ENCODE assay signal across 8 cellular contexts in the genomic region with DNA sequence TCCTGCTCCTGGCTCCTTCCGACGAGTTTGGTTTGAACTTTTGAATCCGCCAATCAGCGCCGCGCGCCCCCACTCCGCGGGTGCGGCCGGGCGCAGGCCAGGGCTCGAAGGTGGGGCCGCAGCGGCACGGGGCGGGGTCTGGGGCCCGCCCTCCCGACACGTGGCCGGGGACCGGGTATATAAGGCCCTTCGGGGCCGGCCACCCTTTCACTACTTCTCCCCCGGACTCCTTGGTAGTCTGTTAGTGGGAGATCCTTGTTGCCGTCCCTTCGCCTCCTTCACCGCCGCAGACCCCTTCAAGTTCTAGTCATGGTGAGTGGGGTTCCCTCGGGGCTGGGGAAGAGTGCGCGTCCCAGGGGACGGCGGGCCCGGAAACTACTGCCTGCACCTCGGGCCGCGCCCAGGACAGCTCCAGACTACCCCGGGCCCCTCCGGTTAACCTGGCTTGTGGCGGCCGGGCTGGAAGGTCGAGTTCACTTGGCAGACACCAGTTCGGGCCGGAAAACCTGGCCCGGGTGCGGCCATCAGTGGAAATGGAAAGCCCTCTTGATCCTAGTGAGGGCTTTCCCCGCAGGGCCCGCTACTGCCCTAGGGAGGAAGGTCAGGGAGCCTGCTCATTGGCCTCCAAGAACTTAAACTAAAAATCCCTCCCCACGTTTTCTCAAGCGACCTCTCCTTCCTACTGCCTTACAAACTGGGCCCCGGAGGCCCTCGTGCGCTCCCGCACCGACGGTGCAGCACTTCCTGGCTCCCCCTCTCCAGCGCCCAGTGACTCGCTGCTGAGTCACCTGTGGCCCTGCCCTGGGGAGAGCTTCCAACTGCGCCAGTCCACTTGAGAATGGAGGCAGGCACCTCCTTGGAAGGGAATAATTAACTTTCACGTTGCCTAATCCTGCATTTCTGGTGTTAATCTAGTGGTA. TPM values are rescaled to one million over a fixed set of nuclear protein-coding genes. Genes with fewer than 3 reads are reported as not detected.
A peak's percentile ranks its signal among the peaks of the same experiment; 100 is the strongest.
DNase-seq lines count a peak whose midpoint lies in the region; ATAC-seq and TF ChIP-seq lines count a peak whose summit lies in the region.

A gene (plus strand): TSS at position 210 of the 920 bp plus-strand sequence. CDS start 100 bp downstream, at position 310.

- H3K36me3 ChIP-seq in IMR-90 (ENCODE audit: control insufficient read depth, insufficient read depth, low read length): peaks cover 20% of the 10 kb centered on the region
- peaks cover 35% of the 10 kb centered on the region for H3K36me3 ChIP-seq in PC-3 (ENCODE audit: low read depth, low read length)
- peaks cover 9 to 10% of the 10 kb centered on the region in 2 donors for H3K36me3 ChIP-seq in muscle layer of duodenum (ENCODE audit: control insufficient read depth in 1 of 2, insufficient read depth in 2 of 2, low read length in 2 of 2)

- H2AK9ac ChIP-seq in IMR-90 (replicated peaks; ENCODE audit: low read depth, low read length, poor library complexity): peak within 1 kb of the TSS; percentile 100

- BruUV-seq in IMR-90 (replicated peaks; lab: Mats Ljungman, UMichigan) (TSS peak; percentile 66), PC-3 (replicated peaks; lab: Mats Ljungman, UMichigan) (TSS peak; percentile 75)

- peaks cover 55% of the 10 kb centered on the region for H3K36me3 Mint-ChIP-seq in activated T-cell treated with anti-CD3 and anti-CD28 coated beads, Interleukin-2, amount 50 U/mL, for 24 hours (ENCODE audit: low read depth)

- dilution Hi-C loops in IMR-90 (cut with HindIII; ENCODE audit: low sequenced_read_pairs, unreplicated experiment): no loop called here

- H3K9me3 Mint-ChIP-seq in activated T-cell treated with anti-CD3 and anti-CD28 coated beads, Interleukin-2, amount 50 U/mL, for 24 hours: no peaks in the 10 kb centered on the region

- intact Hi-C loops in IMR-90 (cut with micrococcal nuclease) (loop anchor here (2.0 to 10.0 kb wide), 2 partner anchors 76 to 130 kb away; a partner anchor contains a TSS), PC-3 (cut with micrococcal nuclease) (no loop called here)

- TF ChIP-seq CTCF in IMR-90 (conservative IDR thresholded peaks at IDR 0.05; ENCODE audit: low read depth, low read length) (0 out of 2 replicates have a peak, but pooled peaks have one; percentile 6), PC-3 (conservative IDR thresholded peaks at IDR 0.05; ENCODE audit: low read depth, low read length) (no peak)

- H2BK15ac ChIP-seq in IMR-90 (ENCODE audit: low read depth, low read length): peak within 1 kb of the TSS; percentile 66; the same call in 1 of the 3 replicates

- peak within 1 kb of the TSS; percentile 93 to 96 for H4K8ac ChIP-seq in IMR-90 (ENCODE audit: low read depth in 2 of 2, low read length in 2 of 2)

- H3K56ac ChIP-seq in IMR-90 (ENCODE audit: extremely low read depth, insufficient read depth, low read length): peak within 1 kb of the TSS; percentile 97

- peaks cover 21% of the 10 kb centered on the region for H3F3A ChIP-seq in PC-3 (ENCODE audit: low read length, unreplicated experiment)

- H3K27ac ChIP-seq in IMR-90 (ENCODE audit: insufficient read depth, low read length): peak within 1 kb of the TSS; percentile 94
- H3K27ac ChIP-seq in PC-3 (ENCODE audit: low read length): peak within 1 kb of the TSS; percentile 99
- peak within 1 kb of the TSS; percentile 96 for H3K27ac ChIP-seq in muscle layer of duodenum (ENCODE audit: low read length)

- peaks cover 20% of the 10 kb centered on the region for H3K4me1 ChIP-seq in IMR-90 (ENCODE audit: control insufficient read depth, insufficient read depth, low read length)
- peaks cover 40% of the 10 kb centered on the region for H3K4me1 ChIP-seq in PC-3 (ENCODE audit: insufficient read depth, low read length)
- H3K4me1 ChIP-seq in muscle layer of duodenum (ENCODE audit: control insufficient read depth in 1 of 2, insufficient read depth in 2 of 2, low read length in 2 of 2): peaks cover 0 to 3% of the 10 kb centered on the region in 2 donors

- peak within 1 kb of the TSS; percentile 92 for H2AFZ ChIP-seq in IMR-90 (replicated peaks; ENCODE audit: low read length, poor library complexity)
- peak within 1 kb of the TSS; percentile 28 for H2AFZ ChIP-seq in PC-3 (ENCODE audit: low read length)

- H3K4me3 Mint-ChIP-seq in activated T-cell treated with anti-CD3 and anti-CD28 coated beads, Interleukin-2, amount 50 U/mL, for 24 hours: peak within 1 kb of the TSS; percentile 96

- H4K91ac ChIP-seq in IMR-90 (ENCODE audit: insufficient read depth, low read depth, low read length): peak within 1 kb of the TSS; percentile 82

- TF ChIP-seq POLR2A in IMR-90 (IDR thresholded peaks at IDR 0.05; ENCODE audit: low read depth, low read length): peak; percentile 99

- no peaks in the 10 kb centered on the region for H3K9me2 ChIP-seq in PC-3 (replicated peaks; ENCODE audit: low read length)

- peaks cover 86% of the 10 kb centered on the region for H3K79me2 ChIP-seq in PC-3 (ENCODE audit: low read length)

- no peaks in the 10 kb centered on the region for H3K27me3 ChIP-seq in IMR-90 (ENCODE audit: control insufficient read depth, insufficient read depth, low read length)
- no peaks in the 10 kb centered on the region for H3K27me3 ChIP-seq in PC-3 (ENCODE audit: low read length)
- H3K27me3 ChIP-seq in muscle layer of duodenum (ENCODE audit: low read depth, low read length): no peaks in the 10 kb centered on the region

- peak within 1 kb of the TSS; percentile 99 for H3K23ac ChIP-seq in IMR-90 (ENCODE audit: low read depth, low read length)

- H3K14ac ChIP-seq in IMR-90 (replicated peaks; ENCODE audit: low read depth, low read length): peak within 1 kb of the TSS; percentile 100

- H3K9ac ChIP-seq in IMR-90 (ENCODE audit: low read depth, low read length) (peak within 1 kb of the TSS; percentile 88), PC-3 (ENCODE audit: low read length) (peak within 1 kb of the TSS; percentile 100)

- H3K27me3 Mint-ChIP-seq in activated T-cell treated with anti-CD3 and anti-CD28 coated beads, Interleukin-2, amount 50 U/mL, for 24 hours: no peaks in the 10 kb centered on the region

- peak within 1 kb of the TSS; percentile 77 for H3K4me3 ChIP-seq in IMR-90 (ENCODE audit: insufficient read depth, low read depth, low read length)
- H3K4me3 ChIP-seq in PC-3 (ENCODE audit: low read length): peak within 1 kb of the TSS; percentile 99
- peak within 1 kb of the TSS; percentile 78 to 82 for H3K4me3 ChIP-seq in muscle layer of duodenum (ENCODE audit: low read depth in 1 of 2, low read length in 2 of 2)

- H4K20me1 ChIP-seq in IMR-90 (ENCODE audit: insufficient read depth, low read length): peaks cover 56% of the 10 kb centered on the region
- peaks cover 46% of the 10 kb centered on the region for H4K20me1 ChIP-seq in PC-3 (ENCODE audit: low read length)

- ATAC-seq in GM21528 (IDR thresholded peaks at IDR 0.05; ENCODE audit: low FRiP score, unreplicated experiment) (peak; percentile 84), IMR-90 (ENCODE audit: low read depth) (peak; percentile 85), PC-3 (peak; percentile 68), esophagus mucosa (peak; percentile 83)

- peak within 1 kb of the TSS; percentile 98 for H2AK5ac ChIP-seq in IMR-90 (ENCODE audit: low read depth, low read length)

- H3K27ac Mint-ChIP-seq in activated T-cell treated with anti-CD3 and anti-CD28 coated beads, Interleukin-2, amount 50 U/mL, for 24 hours: peak within 1 kb of the TSS; percentile 98

- H3K9me3 ChIP-seq in IMR-90 (ENCODE audit: control insufficient read depth, insufficient read depth, low read length): no peaks in the 10 kb centered on the region
- no peaks in the 10 kb centered on the region for H3K9me3 ChIP-seq in PC-3 (ENCODE audit: low read length)
- no peaks in the 10 kb centered on the region for H3K9me3 ChIP-seq in muscle layer of duodenum (ENCODE audit: control insufficient read depth in 1 of 2, low read length in 2 of 2)

- H2BK20ac ChIP-seq in IMR-90 (ENCODE audit: low read depth, low read length): no peak within 1 kb of the TSS

- peak within 1 kb of the TSS; percentile 94 for H2BK5ac ChIP-seq in IMR-90 (ENCODE audit: low read depth, low read length, poor library complexity, severe bottlenecking)

- CTCF ChIA-PET in IMR-90 (lab: Yijun Ruan, JAX): no interaction called here
- CTCF ChIA-PET in PC-3 (lab: Charles Lee): no interaction called here

- WGBS in IMR-90 (ENCODE audit: extremely low coverage in 2 of 2, insufficient read length in 1 of 2), 2 experiments: 0% methylated on average over 8 of the region's 61 CpGs; no CpG with 5 or more reads in 1 of the 2 experiments

- H3K79me1 ChIP-seq in IMR-90 (ENCODE audit: low read depth in 1 of 2, low read length in 2 of 2): peaks cover 14 to 61% of the 10 kb centered on the region in 2 experiments

- peaks cover 50% of the 10 kb centered on the region for H3K4me1 Mint-ChIP-seq in activated T-cell treated with anti-CD3 and anti-CD28 coated beads, Interleukin-2, amount 50 U/mL, for 24 hours (ENCODE audit: low read depth)

- peaks cover 25% of the 10 kb centered on the region for H3K9me1 ChIP-seq in IMR-90 (ENCODE audit: insufficient read depth, low read length)

- H3K4ac ChIP-seq in IMR-90 (ENCODE audit: low read depth, low read length): peak within 1 kb of the TSS; percentile 97

- H3K4me2 ChIP-seq in IMR-90 (ENCODE audit: low read depth, low read length) (peak within 1 kb of the TSS; percentile 84), PC-3 (ENCODE audit: low read length) (peak within 1 kb of the TSS; percentile 96)

- H3K18ac ChIP-seq in IMR-90 (ENCODE audit: low read depth, low read length): peak within 1 kb of the TSS; percentile 70

- peak; percentile 17; the same call in 1 of the 2 replicates for TF ChIP-seq RAD21 in IMR-90 (IDR thresholded peaks at IDR 0.05; ENCODE audit: low read length)

- DNase-seq in DMS 273 (lab: John Stamatoyannopoulos, UW; ENCODE audit: unreplicated experiment): peak; percentile 94
- peak; percentile 95 for DNase-seq in IMR-90
- peak; percentile 98 for DNase-seq in PC-3
- DNase-seq in activated T-cell treated with anti-CD3 and anti-CD28 coated beads, Interleukin-2, amount 50 U/mL, for 24 hours: peak; percentile 96
- DNase-seq in stimulated activated CD8-positive, alpha-beta memory T cell treated with anti-CD3 and anti-CD28 coated beads, Interleukin-7, amount 100 ng/mL, for 24 hours (ENCODE audit: low read depth): peak; percentile 68

- POLR2A ChIA-PET in IMR-90 (lab: Charles Lee; ENCODE audit: unreplicated experiment): interaction anchor here (1.1 to 1.4 kb wide), 2 partner anchors 21 to 38 kb away, joined by 3 to 6 read pairs; no protein-coding TSS in a partner anchor
- POLR2A ChIA-PET in PC-3 (lab: Charles Lee; ENCODE audit: unreplicated experiment): interaction anchor here (0.7 kb wide), 1 partner anchor 11 kb away, joined by 4 read pairs; no protein-coding TSS in a partner anchor

- H2BK120ac ChIP-seq in IMR-90 (ENCODE audit: low read depth, low read length): peak within 1 kb of the TSS; percentile 76

- H4K5ac ChIP-seq in IMR-90 (ENCODE audit: low read depth, low read length): peak within 1 kb of the TSS; percentile 74

- in situ Hi-C loops in IMR-90 (cut with MboI; ENCODE audit: low sequenced_read_pairs): no loop called here

TF ChIP-seq in IMR-90, 13 proteins besides CTCF, POLR2A, EP300 and RAD21 (continues in another document):
- TF ChIP-seq NFE2L2 (IDR thresholded peaks at IDR 0.05; ENCODE audit: low read depth, low read length): peak; percentile 52; the same call in 1 of the 2 replicates

RNA-seq across cellular contexts. Expression of the gene that starts here (rescaled TPM):
- total RNA-seq in IMR-90 (2012; rRNA removed): 1,144 and 1,420 TPM in 2 replicates
- 2,555 and 2,715 TPM in 2 replicates for polyA plus RNA-seq in IMR-90 (2012; rRNA removed)
- polyA plus RNA-seq in IMR-90 (2012; cell fraction: cytosol; rRNA removed): 1,691 and 2,161 TPM in 2 replicates
- 639 and 1,093 TPM in 2 replicates for polyA plus RNA-seq in IMR-90 (2012; cell fraction: nucleus; rRNA removed; ENCODE audit: low replicate concordance)
- 1,285 and 1,376 TPM in 2 replicates for total RNA-seq in PC-3 (2014; rRNA removed)
- 755 TPM for total RNA-seq in esophagus mucosa

Comparison
In these comparisons a context has a peak if more than half of its experiments do, and no peak if none do; other contexts are left out.
1. Peak in every context shown above with its lines: DNase-seq, ATAC-seq, H3K4me3 ChIP-seq and H3K27ac ChIP-seq.